In genomic region chr13:41132512-41133152, GRCh38 we compare ENCODE assay signal across 8 cellular contexts. TPM values are rescaled to one million over a fixed set of nuclear protein-coding genes. Genes with fewer than 3 reads are reported as not detected.
DNase-seq lines count a peak whose midpoint lies in the region; FAIRE-seq and TF ChIP-seq lines count a peak whose summit lies in the region.

TSS of gene KBTBD6 (minus strand) at chr13:41132802. CDS start at chr13:41132511, 291 bp downstream.

- H3K4me3 ChIP-seq in DOHH2 (ENCODE audit: low read length) (peak within 1 kb of the TSS; percentile 85), GM23248 (peak within 1 kb of the TSS; percentile 97), Karpas-422 (ENCODE audit: low read length) (peak within 1 kb of the TSS; percentile 73), esophagus squamous epithelium (peak within 1 kb of the TSS; percentile 65 to 91 (median 71)), muscle layer of duodenum (ENCODE audit: low read depth in 1 of 2, low read length in 2 of 2) (peak within 1 kb of the TSS; percentile 80 to 92)

- intact Hi-C loops in activated T-helper 1 cell treated with anti-CD3 and anti-CD28 coated beads, Interleukin-12 subunit alpha, Interleukin-12 subunit beta, Interleukin-2, Interleukin-4 antibody, amounts not matched to agents 30 ng/mL and 10 ng/mL and 1 ng/mL, durations not matched to agents 14 hours and 24 hours and 36 hours (cut with micrococcal nuclease): loop anchor here (1.0 to 5.0 kb wide), 12 partner anchors 55 to 1139 kb away; partner anchors contain the start of genes ELF1, KBTBD7, MTRF1 and NAA16
- intact Hi-C loops in esophagus squamous epithelium (cut with DNase I): no loop called here

- peak within 1 kb of the TSS; percentile 93 for H3K27ac Mint-ChIP-seq in activated T-helper 1 cell treated with anti-CD3 and anti-CD28 coated beads, Interleukin-12 subunit alpha, Interleukin-12 subunit beta, Interleukin-2, Interleukin-4 antibody, amounts not matched to agents 30 ng/mL and 10 ng/mL and 1 ng/mL, durations not matched to agents 14 hours and 24 hours and 36 hours

- H3K4me1 ChIP-seq in DOHH2 (ENCODE audit: control insufficient read depth, low read length) (peaks cover 30% of the 10 kb centered on the region), GM23248 (ENCODE audit: insufficient read depth) (peaks cover 39% of the 10 kb centered on the region), Karpas-422 (ENCODE audit: low read length) (peaks cover 33% of the 10 kb centered on the region), esophagus squamous epithelium (peaks cover 6 to 58% (median 23%) of the 10 kb centered on the region in 3 donors), muscle layer of duodenum (ENCODE audit: control insufficient read depth in 1 of 2, insufficient read depth in 2 of 2, low read length in 2 of 2) (peaks cover 12 to 43% of the 10 kb centered on the region in 2 donors)

- H3K36me3 ChIP-seq in DOHH2 (ENCODE audit: control insufficient read depth, low read length) (peaks cover 24% of the 10 kb centered on the region), GM23248 (ENCODE audit: low read depth) (no peaks in the 10 kb centered on the region), Karpas-422 (ENCODE audit: insufficient read depth, low read length) (peaks cover 11% of the 10 kb centered on the region), esophagus squamous epithelium (no peaks in the 10 kb centered on the region), muscle layer of duodenum (ENCODE audit: control insufficient read depth in 1 of 2, insufficient read depth in 2 of 2, low read length in 2 of 2) (no peaks in the 10 kb centered on the region)

- FAIRE-seq in RCC 7860 (lab: Jason Lieb, UNC): peak; percentile 90

- H3K4me3 Mint-ChIP-seq in activated T-helper 1 cell treated with anti-CD3 and anti-CD28 coated beads, Interleukin-12 subunit alpha, Interleukin-12 subunit beta, Interleukin-2, Interleukin-4 antibody, amounts not matched to agents 30 ng/mL and 10 ng/mL and 1 ng/mL, durations not matched to agents 14 hours and 24 hours and 36 hours: peak within 1 kb of the TSS; percentile 92

- H3K4me2 ChIP-seq in DOHH2 (ENCODE audit: low read length) (peak within 1 kb of the TSS; percentile 70), GM23248 (ENCODE audit: unreplicated experiment) (peak within 1 kb of the TSS; percentile 97), Karpas-422 (ENCODE audit: low read depth, low read length, poor library complexity, severe bottlenecking) (peak within 1 kb of the TSS; percentile 83)

- 1% methylated on average over 42 to 44 of the region's 45 CpGs for WGBS in GM23248 (ENCODE audit: low coverage in 1 of 2, low lambda C conversion rate in 2 of 2, missing lambda C conversion rate in 2 of 2), 2 experiments
- 0 to 1% methylated on average over 21 to 40 of the region's 45 CpGs for WGBS in esophagus squamous epithelium, 2 donors

- TF ChIP-seq CTCF in DOHH2 (IDR thresholded peaks at IDR 0.05; ENCODE audit: low read depth, low read length, poor library complexity, severe bottlenecking) (no peak), esophagus squamous epithelium (IDR thresholded peaks at IDR 0.05) (peak in 1 of 6 experiments; percentile 36)

- no peaks in the 10 kb centered on the region for H3K27me3 ChIP-seq in DOHH2 (ENCODE audit: control insufficient read depth, low read length)
- H3K27me3 ChIP-seq in GM23248 (replicated peaks; ENCODE audit: insufficient read depth): no peaks in the 10 kb centered on the region
- H3K27me3 ChIP-seq in Karpas-422 (ENCODE audit: low read length): no peaks in the 10 kb centered on the region
- no peaks in the 10 kb centered on the region for H3K27me3 ChIP-seq in esophagus squamous epithelium
- H3K27me3 ChIP-seq in muscle layer of duodenum (ENCODE audit: low read depth, low read length): no peaks in the 10 kb centered on the region

- H3K36me3 Mint-ChIP-seq in activated T-helper 1 cell treated with anti-CD3 and anti-CD28 coated beads, Interleukin-12 subunit alpha, Interleukin-12 subunit beta, Interleukin-2, Interleukin-4 antibody, amounts not matched to agents 30 ng/mL and 10 ng/mL and 1 ng/mL, durations not matched to agents 14 hours and 24 hours and 36 hours (ENCODE audit: low read depth): peaks cover 17% of the 10 kb centered on the region

- peaks cover 45% of the 10 kb centered on the region for H3K4me1 Mint-ChIP-seq in activated T-helper 1 cell treated with anti-CD3 and anti-CD28 coated beads, Interleukin-12 subunit alpha, Interleukin-12 subunit beta, Interleukin-2, Interleukin-4 antibody, amounts not matched to agents 30 ng/mL and 10 ng/mL and 1 ng/mL, durations not matched to agents 14 hours and 24 hours and 36 hours (ENCODE audit: low read depth)

- no peaks in the 10 kb centered on the region for H3K9me3 ChIP-seq in DOHH2 (ENCODE audit: control insufficient read depth, insufficient read depth, low read length)
- no peaks in the 10 kb centered on the region for H3K9me3 ChIP-seq in GM23248 (ENCODE audit: low read depth)
- no peaks in the 10 kb centered on the region for H3K9me3 ChIP-seq in Karpas-422 (ENCODE audit: low read length)
- H3K9me3 ChIP-seq in esophagus squamous epithelium: no peaks in the 10 kb centered on the region
- no peaks in the 10 kb centered on the region for H3K9me3 ChIP-seq in muscle layer of duodenum (ENCODE audit: control insufficient read depth in 1 of 2, low read length in 2 of 2)

- H4K20me1 ChIP-seq in DOHH2 (ENCODE audit: control insufficient read depth, insufficient read depth, low read depth, low read length): no peaks in the 10 kb centered on the region
- no peaks in the 10 kb centered on the region; the same call in 1 of the 2 replicates for H4K20me1 ChIP-seq in GM23248 (ENCODE audit: insufficient read depth)
- no peaks in the 10 kb centered on the region; the same call in 1 of the 2 replicates for H4K20me1 ChIP-seq in Karpas-422 (ENCODE audit: insufficient read depth, low read depth, low read length)

- H3F3A ChIP-seq in DOHH2 (ENCODE audit: control insufficient read depth, insufficient read depth): no peaks in the 10 kb centered on the region
- peaks cover 2% of the 10 kb centered on the region; the same call in 1 of the 2 replicates for H3F3A ChIP-seq in GM23248 (ENCODE audit: insufficient read depth)

- in situ Hi-C loops in GM23248 (cut with MboI): no loop called here

- TF ChIP-seq POLR2A in esophagus squamous epithelium (IDR thresholded peaks at IDR 0.05): peak in 3 of 4 donors; percentile 13 to 63 (median 15)

- H3K27me3 Mint-ChIP-seq in activated T-helper 1 cell treated with anti-CD3 and anti-CD28 coated beads, Interleukin-12 subunit alpha, Interleukin-12 subunit beta, Interleukin-2, Interleukin-4 antibody, amounts not matched to agents 30 ng/mL and 10 ng/mL and 1 ng/mL, durations not matched to agents 14 hours and 24 hours and 36 hours (ENCODE audit: insufficient read depth): peaks cover 3% of the 10 kb centered on the region

- peaks cover 57% of the 10 kb centered on the region for H3K79me2 ChIP-seq in DOHH2 (ENCODE audit: control insufficient read depth, low read length)
- peaks cover 50% of the 10 kb centered on the region for H3K79me2 ChIP-seq in GM23248 (ENCODE audit: insufficient read depth)
- peaks cover 46% of the 10 kb centered on the region for H3K79me2 ChIP-seq in Karpas-422 (ENCODE audit: low read length)

- DNase-seq in GM23248 (peak; percentile 100), Karpas-422 (peak; percentile 98), RCC 7860 (ENCODE audit: low spot score) (peak; percentile 97), esophagus squamous epithelium (lab: John Stamatoyannopoulos, UW) (peak; percentile 76)
- peak; percentile 92 for DNase-seq in activated T-helper 1 cell treated with anti-CD3 and anti-CD28 coated beads, Interleukin-12 subunit alpha, Interleukin-12 subunit beta, Interleukin-2, Interleukin-4 antibody, amounts not matched to agents 30 ng/mL and 10 ng/mL and 1 ng/mL, durations not matched to agents 14 hours and 24 hours and 36 hours (ENCODE audit: low spot score)
- DNase-seq in stimulated activated CD8-positive, alpha-beta memory T cell treated with anti-CD3 and anti-CD28 coated beads, Interleukin-7, amount 100 ng/mL, for 24 hours (ENCODE audit: low read depth): peak; percentile 86

- H2AFZ ChIP-seq in GM23248 (peak within 1 kb of the TSS; percentile 94), Karpas-422 (ENCODE audit: low read length) (peak within 1 kb of the TSS; percentile 96)

- no peaks in the 10 kb centered on the region for H3K9me3 Mint-ChIP-seq in activated T-helper 1 cell treated with anti-CD3 and anti-CD28 coated beads, Interleukin-12 subunit alpha, Interleukin-12 subunit beta, Interleukin-2, Interleukin-4 antibody, amounts not matched to agents 30 ng/mL and 10 ng/mL and 1 ng/mL, durations not matched to agents 14 hours and 24 hours and 36 hours

- no peaks in the 10 kb centered on the region for H3K9me2 ChIP-seq in DOHH2 (replicated peaks; ENCODE audit: control insufficient read depth, low read length)
- no peaks in the 10 kb centered on the region for H3K9me2 ChIP-seq in GM23248 (ENCODE audit: insufficient read depth)
- H3K9me2 ChIP-seq in Karpas-422 (replicated peaks; ENCODE audit: insufficient read depth, low read length): no peaks in the 10 kb centered on the region

- H3K27ac ChIP-seq in DOHH2 (ENCODE audit: low read depth, low read length) (peak within 1 kb of the TSS; percentile 13; the same call in 1 of the 2 replicates), GM23248 (peak within 1 kb of the TSS; percentile 80), Karpas-422 (ENCODE audit: low read length) (peak within 1 kb of the TSS; percentile 28; the same call in 1 of the 2 replicates), esophagus squamous epithelium (peak within 1 kb of the TSS; percentile 74 to 90 (median 84)), muscle layer of duodenum (ENCODE audit: low read length) (peak within 1 kb of the TSS; percentile 75)

- H3K9ac ChIP-seq in GM23248: peak within 1 kb of the TSS; percentile 96
- peak within 1 kb of the TSS; percentile 82 for H3K9ac ChIP-seq in Karpas-422 (ENCODE audit: low read length)

RNA-seq across cellular contexts. Expression of gene KBTBD6, which starts in this region (rescaled TPM):
- 6.7 and 10.6 TPM in 2 replicates for total RNA-seq in GM23248 (2014; rRNA removed; shearing (Covaris generic))
- polyA plus RNA-seq in GM23248 (2016; fragmentation: Nextera tagmentation; extraction: Ambion mirVana): 5.1 and 5.7 TPM in 2 replicates
- total RNA-seq in Karpas-422 (2014; rRNA removed; shearing (Covaris generic); ENCODE audit: low replicate concordance): 7.5 TPM in 2 replicates
- total RNA-seq in activated T-helper 1 cell treated with anti-CD3 and anti-CD28 coated beads, Interleukin-12 subunit alpha, Interleukin-12 subunit beta, Interleukin-2, Interleukin-4 antibody, amounts not matched to agents 30 ng/mL and 10 ng/mL and 1 ng/mL, durations not matched to agents 14 hours and 24 hours and 36 hours: 6.6 and 6.8 TPM in 2 replicates
- 1 to 10 TPM; 1.1 to 5.3 (median 4.1) TPM for total RNA-seq in esophagus squamous epithelium

Comparison
In these comparisons a context has a peak if more than half of its experiments do, and no peak if none do; other contexts are left out.
1. Peak in every context shown above with its lines: DNase-seq, H3K4me3 ChIP-seq and H3K27ac ChIP-seq.
2. H3K27ac ChIP-seq: peak in every context shown above with its lines; median percentile 84 in esophagus squamous epithelium; 80 in GM23248; 75 in muscle layer of duodenum; 28 in Karpas-422; 13 in DOHH2.